ENCODE assay signal across 8 cellular contexts in genomic region chr20:50110141-50111047, GRCh38. TPM values are rescaled to one million over a fixed set of nuclear protein-coding genes. Genes with fewer than 3 reads are reported as not detected.
A peak's percentile ranks its signal among the peaks of the same experiment; 100 is the strongest.
DNase-seq lines count a peak whose midpoint lies in the region; ATAC-seq and TF ChIP-seq lines count a peak whose summit lies in the region.

No MANE protein-coding gene starts in this region.

- peaks cover 59% of the 10 kb centered on the region for H3K4me1 Mint-ChIP-seq in progenitor cell of endocrine pancreas (ENCODE audit: low read depth)

- no peaks in the 10 kb centered on the region for H3K9me3 Mint-ChIP-seq in progenitor cell of endocrine pancreas (ENCODE audit: low read depth)

- H3K4me3 Mint-ChIP-seq in progenitor cell of endocrine pancreas (ENCODE audit: low read depth): peak overlapping the region; percentile 3

- H3K4me1 ChIP-seq in endocrine pancreas (ENCODE audit: control insufficient read depth, insufficient read depth, low read length): peaks cover 33% of the 10 kb centered on the region

- no peak overlapping the region for H3K9ac ChIP-seq in endocrine pancreas (ENCODE audit: control insufficient read depth, insufficient read depth, low read length)

- TF ChIP-seq CTCF in GM12865 (IDR thresholded peaks at IDR 0.05; ENCODE audit: insufficient read depth, low read depth, low read length, missing control alignments): no peak
- TF ChIP-seq CTCF in progenitor cell of endocrine pancreas (IDR thresholded peaks at IDR 0.05; ENCODE audit: unreplicated experiment): no peak

- H3K4me3 ChIP-seq in GM12865 (ENCODE audit: low read depth, low read length) (peak overlapping the region; percentile 63), endocrine pancreas (ENCODE audit: control insufficient read depth, insufficient read depth, low read length) (peak overlapping the region; percentile 85)

- H3K36me3 Mint-ChIP-seq in progenitor cell of endocrine pancreas (ENCODE audit: insufficient read depth): peaks cover 2% of the 10 kb centered on the region

- H3K27ac Mint-ChIP-seq in progenitor cell of endocrine pancreas: peak overlapping the region; percentile 91

- H3K9me3 ChIP-seq in endocrine pancreas (ENCODE audit: control insufficient read depth, low read length): no peaks in the 10 kb centered on the region

- no peaks in the 10 kb centered on the region for H3K27me3 Mint-ChIP-seq in progenitor cell of endocrine pancreas

- ATAC-seq in HG02870 (IDR thresholded peaks at IDR 0.05; ENCODE audit: unreplicated experiment) (peak; percentile 53), GM18873 (IDR thresholded peaks at IDR 0.05; ENCODE audit: low FRiP score, unreplicated experiment) (no peak)

- DNase-seq in GM12865 (ENCODE audit: low read depth) (peak; percentile 83), SKM-1 (lab: John Stamatoyannopoulos, UW; ENCODE audit: unreplicated experiment) (peak; percentile 39), progenitor cell of endocrine pancreas (ENCODE audit: low spot score, unreplicated experiment) (no peak), NCI-H446 (lab: John Stamatoyannopoulos, UW) (no peak), hippocampal formation (lab: John Stamatoyannopoulos, UW) (no peak)

- H3K36me3 ChIP-seq in endocrine pancreas (ENCODE audit: control insufficient read depth, insufficient read depth, low read length): no peaks in the 10 kb centered on the region

- no peaks in the 10 kb centered on the region for H3K27me3 ChIP-seq in endocrine pancreas (ENCODE audit: control insufficient read depth, insufficient read depth, low read length)

RNA-seq across cellular contexts. Expression of gene UBE2V1, which starts 2.6 kb away (rescaled TPM):
- 150 and 157 TPM in 2 replicates for total RNA-seq in progenitor cell of endocrine pancreas

RNA-seq across cellular contexts. Expression of gene PEDS1, which starts 43.1 kb away (rescaled TPM):
- total RNA-seq in progenitor cell of endocrine pancreas: 26.0 and 31.0 TPM in 2 replicates

Comparison
In these comparisons a context has a peak if more than half of its experiments do, and no peak if none do; other contexts are left out.
1. DNase-seq: peak in GM12865 (single experiment) and SKM-1 (single experiment); none in progenitor cell of endocrine pancreas (single experiment), NCI-H446 (0 of 2) and hippocampal formation (0 of 2).